Comparison of ENCODE assay signal across 8 cellular contexts in the genomic region with DNA sequence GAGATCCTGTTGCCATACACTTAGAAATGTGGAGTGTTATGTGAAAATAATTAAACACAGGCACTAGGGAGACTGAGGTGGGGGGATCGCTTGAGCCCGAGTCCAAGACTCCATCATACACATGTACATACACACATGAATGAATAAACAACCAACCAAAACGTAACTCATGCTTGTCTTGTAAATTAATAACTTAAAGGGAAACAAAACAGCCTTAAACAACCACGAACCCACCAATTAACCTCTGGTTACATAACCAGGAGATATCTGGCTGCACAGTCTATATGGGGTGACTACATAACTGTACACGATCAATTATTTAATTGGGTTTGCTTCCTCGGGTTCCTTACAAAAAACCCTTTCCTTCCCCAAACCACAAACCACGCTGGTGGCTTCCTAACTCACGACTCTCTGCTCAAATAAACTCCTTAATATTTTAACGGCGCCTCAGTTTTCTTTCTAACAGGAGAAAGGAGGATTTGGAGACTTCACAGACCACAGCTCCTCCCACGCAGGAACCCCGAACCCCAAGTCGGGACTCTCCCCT. TPM values are rescaled to one million over a fixed set of nuclear protein-coding genes. Genes with fewer than 3 reads are reported as not detected.
DNase-seq lines count a peak whose midpoint lies in the region; ATAC-seq and TF ChIP-seq lines count a peak whose summit lies in the region.

No MANE protein-coding gene starts in this region.

- no peaks in the 10 kb centered on the region for H3K9me3 ChIP-seq in tibial artery

- peak overlapping the region; percentile 82 to 85 for H3K4me3 ChIP-seq in tibial artery

- H3K27me3 Mint-ChIP-seq in stimulated activated naive CD8-positive, alpha-beta T cell treated with anti-CD3 and anti-CD28 coated beads, Interleukin-15, Interleukin-2, amounts not matched to agents 100 ng/mL and 50 ng/mL, for 24 hours: peaks cover 8% of the 10 kb centered on the region

- H3K36me3 ChIP-seq in tibial artery: no peaks in the 10 kb centered on the region

- H3K27ac ChIP-seq in tibial artery: peak overlapping the region; percentile 79 to 80

- peak overlapping the region; percentile 66 for H3K27ac Mint-ChIP-seq in stimulated activated naive CD8-positive, alpha-beta T cell treated with anti-CD3 and anti-CD28 coated beads, Interleukin-15, Interleukin-2, amounts not matched to agents 100 ng/mL and 50 ng/mL, for 24 hours

- H3K4me1 Mint-ChIP-seq in stimulated activated naive CD8-positive, alpha-beta T cell treated with anti-CD3 and anti-CD28 coated beads, Interleukin-15, Interleukin-2, amounts not matched to agents 100 ng/mL and 50 ng/mL, for 24 hours (ENCODE audit: low read depth): peaks cover 28% of the 10 kb centered on the region

- H3K36me3 Mint-ChIP-seq in stimulated activated naive CD8-positive, alpha-beta T cell treated with anti-CD3 and anti-CD28 coated beads, Interleukin-15, Interleukin-2, amounts not matched to agents 100 ng/mL and 50 ng/mL, for 24 hours (ENCODE audit: low read depth): peaks cover 31% of the 10 kb centered on the region

- peaks cover 0 to 17% (median 11%) of the 10 kb centered on the region in 4 donors for H3K4me1 ChIP-seq in tibial artery

- H3K27me3 ChIP-seq in tibial artery: no peaks in the 10 kb centered on the region

- H3K9me3 Mint-ChIP-seq in stimulated activated naive CD8-positive, alpha-beta T cell treated with anti-CD3 and anti-CD28 coated beads, Interleukin-15, Interleukin-2, amounts not matched to agents 100 ng/mL and 50 ng/mL, for 24 hours: peaks cover 11% of the 10 kb centered on the region

- no peak for TF ChIP-seq EP300 in Ishikawa (IDR thresholded peaks at IDR 0.05; ENCODE audit: borderline replicate concordance)

- intact Hi-C loops in tibial artery (cut with DNase I; ENCODE audit: low total_unique reads): loop anchor here (2.0 kb wide), 1 partner anchor 27 kb away; a partner anchor contains a TSS

- DNase-seq in stimulated activated naive CD8-positive, alpha-beta T cell treated with anti-CD3 and anti-CD28 coated beads, Interleukin-15, Interleukin-2, amounts not matched to agents 100 U/mL and 50 U/mL, for 24 hours: no peak
- DNase-seq in astrocyte of the hippocampus (ENCODE audit: low read depth, low spot score) (peak; percentile 25), left lobe of liver (ENCODE audit: low spot score) (no peak), tibial artery (no peak), SHP77 treated with DMSO at 0.1 percent for 48 hours (lab: John Stamatoyannopoulos, UW) (no peak)

- no peak for TF ChIP-seq CTCF in tibial artery (IDR thresholded peaks at IDR 0.05)

- H3K4me3 Mint-ChIP-seq in stimulated activated naive CD8-positive, alpha-beta T cell treated with anti-CD3 and anti-CD28 coated beads, Interleukin-15, Interleukin-2, amounts not matched to agents 100 ng/mL and 50 ng/mL, for 24 hours: peak overlapping the region; percentile 89

- ATAC-seq in stimulated activated naive CD8-positive, alpha-beta T cell treated with anti-CD3 and anti-CD28 coated beads, Interleukin-15, Interleukin-2, amounts not matched to agents 100 U/mL and 50 U/mL, for 24 hours: no peak
- ATAC-seq in left lobe of liver (peak; percentile 3), GM21737 (IDR thresholded peaks at IDR 0.05; ENCODE audit: unreplicated experiment) (no peak)

- TF ChIP-seq RAD21 in Ishikawa (IDR thresholded peaks at IDR 0.05; ENCODE audit: low read depth): no peak

TF ChIP-seq in Ishikawa, 13 proteins besides CTCF, POLR2A, EP300 and RAD21:
- TF ChIP-seq, protein P1, sequence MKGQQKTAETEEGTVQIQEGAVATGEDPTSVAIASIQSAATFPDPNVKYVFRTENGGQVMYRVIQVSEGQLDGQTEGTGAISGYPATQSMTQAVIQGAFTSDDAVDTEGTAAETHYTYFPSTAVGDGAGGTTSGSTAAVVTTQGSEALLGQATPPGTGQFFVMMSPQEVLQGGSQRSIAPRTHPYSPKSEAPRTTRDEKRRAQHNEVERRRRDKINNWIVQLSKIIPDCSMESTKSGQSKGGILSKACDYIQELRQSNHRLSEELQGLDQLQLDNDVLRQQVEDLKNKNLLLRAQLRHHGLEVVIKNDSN (IDR thresholded peaks at IDR 0.05): no peak
- peak; percentile 19; the same call in 1 of the 2 replicates for TF ChIP-seq ZBTB7A (IDR thresholded peaks at IDR 0.05; ENCODE audit: low read depth)

RNA-seq across cellular contexts. Expression of a gene that starts 0.8 kb away (rescaled TPM):
- 1.0 TPM for total RNA-seq in left lobe of liver

RNA-seq across cellular contexts. Expression of a gene that starts 26.3 kb away (rescaled TPM):
- 1.7 TPM for total RNA-seq in left lobe of liver
